In the genomic region with DNA sequence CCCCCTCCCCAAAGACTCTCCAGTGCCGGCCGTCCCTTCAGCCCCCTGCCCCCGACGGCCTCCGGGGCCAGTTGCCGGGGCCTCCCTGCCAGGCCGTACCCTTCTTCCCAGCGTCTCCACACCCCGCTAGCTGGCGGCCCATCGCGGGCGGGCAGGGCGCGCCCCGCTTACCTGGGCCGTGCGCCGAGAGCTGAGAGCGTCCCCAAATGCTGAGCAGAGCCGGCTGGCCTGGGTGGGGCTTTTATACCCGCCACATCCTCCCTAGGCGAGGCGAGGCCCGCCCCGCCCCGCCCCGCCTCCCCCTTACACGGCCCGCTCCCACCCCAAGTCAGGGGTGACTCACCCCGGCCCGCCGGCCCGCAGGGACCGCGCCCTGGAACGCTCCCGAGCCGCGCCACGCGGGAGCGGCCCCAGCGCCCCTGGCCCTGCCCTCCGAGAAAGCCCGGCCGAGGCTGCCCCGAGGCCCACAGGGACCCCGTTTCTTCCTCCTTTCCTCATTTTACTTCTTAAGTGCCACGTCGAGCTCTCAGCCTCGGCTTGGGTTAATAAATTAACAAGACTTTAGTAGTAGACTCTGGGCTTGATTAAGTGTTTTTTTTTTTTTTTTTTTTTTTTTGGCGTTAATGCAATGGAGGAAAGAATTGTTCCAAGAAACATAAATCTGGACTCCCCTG, we compare ENCODE assay signal across 8 cellular contexts. TPM values are rescaled to one million over a fixed set of nuclear protein-coding genes. Genes with fewer than 3 reads are reported as not detected.
DNase-seq lines count a peak whose midpoint lies in the region; ATAC-seq and TF ChIP-seq lines count a peak whose summit lies in the region.

A gene (minus strand): TSS at position 215 of the 674 bp plus-strand sequence. CDS start 11,911 bp downstream, outside the sequence.

- ATAC-seq in GM19438 (IDR thresholded peaks at IDR 0.05; ENCODE audit: low read depth, unreplicated experiment): peak; percentile 60
- ATAC-seq in HG03521 (IDR thresholded peaks at IDR 0.05; ENCODE audit: unreplicated experiment): peak; percentile 67

- H3K4me3 Mint-ChIP-seq in activated naive CD8-positive, alpha-beta T cell treated with anti-CD3 and anti-CD28 coated beads for 36 hours: peak within 1 kb of the TSS; percentile 83

- H3K27ac Mint-ChIP-seq in activated naive CD8-positive, alpha-beta T cell treated with anti-CD3 and anti-CD28 coated beads for 36 hours: peak within 1 kb of the TSS; percentile 85

- no peaks in the 10 kb centered on the region for H3K9me3 Mint-ChIP-seq in activated naive CD8-positive, alpha-beta T cell treated with anti-CD3 and anti-CD28 coated beads for 36 hours

- H3K9me3 ChIP-seq in cardiac muscle cell (ENCODE audit: low read depth): no peaks in the 10 kb centered on the region
- H3K9me3 ChIP-seq in vagina: no peaks in the 10 kb centered on the region

- peaks cover 25% of the 10 kb centered on the region for H3K4me1 Mint-ChIP-seq in activated naive CD8-positive, alpha-beta T cell treated with anti-CD3 and anti-CD28 coated beads for 36 hours

- peak in 1 of 2 donors; percentile 93 for TF ChIP-seq POLR2A in vagina (IDR thresholded peaks at IDR 0.05)

- H3K27ac ChIP-seq in cardiac muscle cell (peak within 1 kb of the TSS; percentile 75), vagina (peak within 1 kb of the TSS; percentile 97)

- intact Hi-C loops in vagina (cut with DNase I): no loop called here

- peaks cover 3% of the 10 kb centered on the region for H3K36me3 Mint-ChIP-seq in activated naive CD8-positive, alpha-beta T cell treated with anti-CD3 and anti-CD28 coated beads for 36 hours

- H3K4me1 ChIP-seq in cardiac muscle cell (ENCODE audit: low read depth) (peaks cover 6% of the 10 kb centered on the region), vagina (peaks cover 52% of the 10 kb centered on the region)

- peak within 1 kb of the TSS; percentile 56 for H3K4me3 ChIP-seq in cardiac muscle cell
- H3K4me3 ChIP-seq in vagina: peak within 1 kb of the TSS; percentile 98 to 99

- DNase-seq in COLO668 (lab: John Stamatoyannopoulos, UW; ENCODE audit: unreplicated experiment) (peak; percentile 83), SW 1271 (lab: John Stamatoyannopoulos, UW) (peak; percentile 67 to 85), cardiac muscle cell (ENCODE audit: low read depth in 1 of 2, low spot score in 1 of 2) (peak; percentile 50 to 95), renal cortical epithelial cell (ENCODE audit: low read depth) (peak; percentile 64), vagina (ENCODE audit: extremely low spot score in 2 of 2) (peak in 1 of 2 donors; percentile 93)
- DNase-seq in activated naive CD8-positive, alpha-beta T cell treated with anti-CD3 and anti-CD28 coated beads for 36 hours: peak; percentile 85

- peaks cover 9% of the 10 kb centered on the region for H3K27me3 Mint-ChIP-seq in activated naive CD8-positive, alpha-beta T cell treated with anti-CD3 and anti-CD28 coated beads for 36 hours

- H3K36me3 ChIP-seq in cardiac muscle cell (no peaks in the 10 kb centered on the region), vagina (peaks cover 0 to 6% of the 10 kb centered on the region in 2 donors)

- no peaks in the 10 kb centered on the region for H3K27me3 ChIP-seq in cardiac muscle cell
- no peaks in the 10 kb centered on the region for H3K27me3 ChIP-seq in vagina

- no peak for TF ChIP-seq CTCF in cardiac muscle cell (IDR thresholded peaks at IDR 0.05; ENCODE audit: low read depth, low read length)
- no peak for TF ChIP-seq CTCF in vagina (IDR thresholded peaks at IDR 0.05)

RNA-seq across cellular contexts. Expression of the gene that starts here (rescaled TPM):
- total RNA-seq in activated naive CD8-positive, alpha-beta T cell treated with anti-CD3 and anti-CD28 coated beads for 36 hours: 10 to 100 TPM; 44.0 to 44.8 TPM
- total RNA-seq in cardiac muscle cell (90.2 and 217 TPM in 2 replicates), renal cortical epithelial cell (3,594 and 6,130 TPM in 2 replicates), vagina (1,230 TPM)
- 141 and 284 TPM in 2 replicates for polyA plus RNA-seq in cardiac muscle cell
